ENCODE assay signal across 27 cellular contexts in genomic region chr14:67785270-67786109, GRCh38.
"Had no signal": no experiment of that assay in that cellular context is flagged by ENCODE, and none has a peak within 500 bp of the region (broad histone marks: within the 10 kb centered on the region; RNA-seq: fewer than 3 reads in every experiment).

No MANE protein-coding gene starts in this region.

- DNase-seq: colonic mucosa; effector CD8-positive, alpha-beta T cell; endodermal cell; foreskin keratinocyte; glutamatergic neuron; hypothalamus; kidney; naive B cell; pancreas; spleen; stimulated activated CD4-positive, alpha-beta T cell treated with anti-CD3 and anti-CD28 coated beads, Interleukin-4, amount 100 ng/mL, for 4 hours; stimulated activated naive CD8-positive, alpha-beta T cell treated with anti-CD3 and anti-CD28 coated beads, Interleukin-15, Interleukin-2, amounts not matched to agents 100 U/mL and 50 U/mL, for 24 hours; upper lobe of right lung had no signal

- H3K9me3 Mint-ChIP-seq: central memory CD8-positive, alpha-beta T cell; dendritic cell treated with granulocyte-macrophage colony-stimulating factor and Interleukin-4, amounts not matched to agents 40 ng/mL and 50 ng/mL, for 4 days; endodermal cell; memory B cell; naive B cell; natural killer cell treated with Interleukin-12 subunit alpha and Interleukin-12 subunit beta and Interleukin-15 and Interleukin-18, amount 100 ng/mL, for 72 hours; neural crest cell; stimulated activated memory B cell treated with anti-CD40 and anti-IgM and Interleukin-4, amounts not matched to agents 10 μg/mL and 1 μg/mL and 100 μg/mL, for 72 hours had no signal

- H3K9me3 ChIP-seq: colonic mucosa, esophagus muscularis mucosa, neutrophil, pancreas, spleen, thoracic aorta, tibial nerve, upper lobe of right lung, vagina had no signal

- H3K4me3 ChIP-seq: colonic mucosa, esophagus muscularis mucosa, lung, pancreas, skin epidermis, spleen, thoracic aorta, tibial nerve, upper lobe of right lung, vagina had no signal

- H3K27me3 Mint-ChIP-seq: central memory CD8-positive, alpha-beta T cell; dendritic cell treated with granulocyte-macrophage colony-stimulating factor and Interleukin-4, amounts not matched to agents 40 ng/mL and 50 ng/mL, for 4 days; memory B cell; naive B cell; natural killer cell treated with Interleukin-12 subunit alpha and Interleukin-12 subunit beta and Interleukin-15 and Interleukin-18, amount 100 ng/mL, for 72 hours; stimulated activated memory B cell treated with anti-CD40 and anti-IgM and Interleukin-4, amounts not matched to agents 10 μg/mL and 1 μg/mL and 100 μg/mL, for 72 hours had no signal

- H3K27me3 ChIP-seq: colonic mucosa, esophagus muscularis mucosa, foreskin keratinocyte, neutrophil, pancreas, spleen, tibial nerve, upper lobe of right lung, vagina had no signal

- H3K27ac Mint-ChIP-seq: dendritic cell treated with granulocyte-macrophage colony-stimulating factor and Interleukin-4, amounts not matched to agents 40 ng/mL and 50 ng/mL, for 4 days; endodermal cell; memory B cell; natural killer cell treated with Interleukin-12 subunit alpha and Interleukin-12 subunit beta and Interleukin-15 and Interleukin-18, amount 100 ng/mL, for 72 hours; stimulated activated memory B cell treated with anti-CD40 and anti-IgM and Interleukin-4, amounts not matched to agents 10 μg/mL and 1 μg/mL and 100 μg/mL, for 72 hours had no signal

- ATAC-seq: foreskin keratinocyte; natural killer cell treated with Interleukin-12 subunit alpha and Interleukin-12 subunit beta and Interleukin-15 and Interleukin-18, amount 100 ng/mL, for 72 hours; pancreas; sciatic nerve; stimulated activated memory B cell treated with anti-CD40 and anti-IgM and Interleukin-4, amounts not matched to agents 10 μg/mL and 1 μg/mL and 100 μg/mL, for 72 hours; stimulated activated naive CD8-positive, alpha-beta T cell treated with anti-CD3 and anti-CD28 coated beads, Interleukin-15, Interleukin-2, amounts not matched to agents 100 U/mL and 50 U/mL, for 24 hours; upper lobe of right lung had no signal

- H3K4me3 Mint-ChIP-seq: central memory CD8-positive, alpha-beta T cell; dendritic cell treated with granulocyte-macrophage colony-stimulating factor and Interleukin-4, amounts not matched to agents 40 ng/mL and 50 ng/mL, for 4 days; endodermal cell; memory B cell; naive B cell; natural killer cell treated with Interleukin-12 subunit alpha and Interleukin-12 subunit beta and Interleukin-15 and Interleukin-18, amount 100 ng/mL, for 72 hours; neural crest cell; stimulated activated memory B cell treated with anti-CD40 and anti-IgM and Interleukin-4, amounts not matched to agents 10 μg/mL and 1 μg/mL and 100 μg/mL, for 72 hours had no signal

- H3K4me1 ChIP-seq: colonic mucosa, esophagus muscularis mucosa, foreskin keratinocyte, pancreas, spleen, tibial nerve, upper lobe of right lung, vagina had no signal

- H3K27ac ChIP-seq: colonic mucosa, esophagus muscularis mucosa, foreskin keratinocyte, neutrophil, pancreas, skin epidermis, spleen, thoracic aorta, tibial nerve, upper lobe of right lung, vagina had no signal

- H3K4me1 Mint-ChIP-seq: central memory CD8-positive, alpha-beta T cell; endodermal cell; naive B cell; neural crest cell; stimulated activated memory B cell treated with anti-CD40 and anti-IgM and Interleukin-4, amounts not matched to agents 10 μg/mL and 1 μg/mL and 100 μg/mL, for 72 hours had no signal
